Comparison of ENCODE assay signal across 21 cellular contexts in genomic region chr1:8787218-8787617, GRCh38.
"Had no signal": no experiment of that assay in that cellular context is flagged by ENCODE, and none has a peak within 500 bp of the region (broad histone marks: within the 10 kb centered on the region; RNA-seq: fewer than 3 reads in every experiment).

No MANE protein-coding gene starts in this region.

- ATAC-seq: gastrocnemius medialis; heart right ventricle; left lobe of liver; natural killer cell; sciatic nerve; stimulated activated memory B cell treated with anti-CD40 and anti-IgM and Interleukin-4, amounts not matched to agents 10 μg/mL and 1 μg/mL and 100 μg/mL, for 72 hours; stimulated activated naive CD8-positive, alpha-beta T cell treated with anti-CD3 and anti-CD28 coated beads, Interleukin-15, amount 100 ng/mL, for 72 hours had no signal

- H3K4me3 Mint-ChIP-seq: natural killer cell; stimulated activated memory B cell treated with anti-CD40 and anti-IgM and Interleukin-4, amounts not matched to agents 10 μg/mL and 1 μg/mL and 100 μg/mL, for 72 hours; stimulated activated naive CD8-positive, alpha-beta T cell treated with anti-CD3 and anti-CD28 coated beads, Interleukin-15, amount 100 ng/mL, for 72 hours had no signal

- DNase-seq: cortex of kidney; dorsolateral prefrontal cortex; effector CD8-positive, alpha-beta T cell; gastrocnemius medialis; heart right ventricle; hypothalamus; kidney glomerular epithelial cell; mammary epithelial cell; natural killer cell; spleen; stimulated activated CD4-positive, alpha-beta T cell treated with anti-CD3 and anti-CD28 coated beads, Interleukin-15, amount 100 ng/mL, for 24 hours; stimulated activated CD4-positive, alpha-beta T cell treated with anti-CD3 and anti-CD28 coated beads, Interleukin-1b, Interleukin-23, amount 100 ng/mL, for 48 hours; stimulated activated CD4-positive, alpha-beta T cell treated with anti-CD3 and anti-CD28 coated beads, Interleukin-4, amount 100 ng/mL, for 24 hours; stimulated activated naive CD8-positive, alpha-beta T cell treated with anti-CD3 and anti-CD28 coated beads, Interleukin-15, amount 100 ng/mL, for 72 hours; transverse colon had no signal

- H3K4me3 ChIP-seq: dorsolateral prefrontal cortex, esophagus muscularis mucosa, gastrocnemius medialis, heart right ventricle, spleen, thoracic aorta, transverse colon had no signal

- H3K27ac Mint-ChIP-seq: natural killer cell; stimulated activated memory B cell treated with anti-CD40 and anti-IgM and Interleukin-4, amounts not matched to agents 10 μg/mL and 1 μg/mL and 100 μg/mL, for 72 hours; stimulated activated naive CD8-positive, alpha-beta T cell treated with anti-CD3 and anti-CD28 coated beads, Interleukin-15, amount 100 ng/mL, for 72 hours had no signal

- H3K9me3 Mint-ChIP-seq: natural killer cell; stimulated activated memory B cell treated with anti-CD40 and anti-IgM and Interleukin-4, amounts not matched to agents 10 μg/mL and 1 μg/mL and 100 μg/mL, for 72 hours; stimulated activated naive CD8-positive, alpha-beta T cell treated with anti-CD3 and anti-CD28 coated beads, Interleukin-15, amount 100 ng/mL, for 72 hours had no signal

- H3K36me3 ChIP-seq: gastrocnemius medialis, thoracic aorta, transverse colon had no signal

- H3K27ac ChIP-seq: dorsolateral prefrontal cortex, epithelial cell of prostate, esophagus muscularis mucosa, gastrocnemius medialis, heart right ventricle, spleen, thoracic aorta, transverse colon had no signal

- H3K27me3 Mint-ChIP-seq: stimulated activated memory B cell treated with anti-CD40 and anti-IgM and Interleukin-4, amounts not matched to agents 10 μg/mL and 1 μg/mL and 100 μg/mL, for 72 hours; stimulated activated naive CD8-positive, alpha-beta T cell treated with anti-CD3 and anti-CD28 coated beads, Interleukin-15, amount 100 ng/mL, for 72 hours had no signal

- H3K9me3 ChIP-seq: esophagus muscularis mucosa, gastrocnemius medialis, heart right ventricle, spleen, thoracic aorta, transverse colon had no signal

- H3K36me3 Mint-ChIP-seq: natural killer cell had no signal
